In genomic region chr16:17194190-17194780, GRCh38 we compare ENCODE assay signal across 8 cellular contexts.
DNase-seq lines count a peak whose midpoint lies in the region; ATAC-seq and TF ChIP-seq lines count a peak whose summit lies in the region.

No MANE protein-coding gene starts in this region.

- peak; percentile 64 for TF ChIP-seq RAD21 in SK-N-SH (IDR thresholded peaks at IDR 0.05; ENCODE audit: low read length)

- no peak overlapping the region for H3K9ac ChIP-seq in SK-N-SH

- POLR2A ChIA-PET in SK-N-SH (lab: Yijun Ruan, JAX) = no interaction called here
- POLR2A ChIA-PET in activated naive CD8-positive, alpha-beta T cell treated with anti-CD3 and anti-CD28 coated beads, Interleukin-2, amount 10 ng/mL, durations not matched to agents 7 days and 5 days (lab: Charles Lee) = no interaction called here

- no peaks in the 10 kb centered on the region for H3K9me3 ChIP-seq in SK-N-SH

- no peak for TF ChIP-seq EP300 in SK-N-SH (IDR thresholded peaks at IDR 0.05; ENCODE audit: borderline replicate concordance in 1 of 2, low read depth in 1 of 2, low read length in 1 of 2)

- H3K36me3 Mint-ChIP-seq in activated naive CD8-positive, alpha-beta T cell treated with anti-CD3 and anti-CD28 coated beads, Interleukin-2, amount 10 ng/mL, durations not matched to agents 7 days and 5 days = peaks cover 65% of the 10 kb centered on the region

- WGBS in SK-N-SH (ENCODE audit: low lambda C conversion rate) = 68% methylated on average over 7 of the region's 14 CpGs

- no peak overlapping the region for H3K4me2 ChIP-seq in SK-N-SH

- peaks cover 5% of the 10 kb centered on the region for H3K4me1 Mint-ChIP-seq in activated naive CD8-positive, alpha-beta T cell treated with anti-CD3 and anti-CD28 coated beads, Interleukin-2, amount 10 ng/mL, durations not matched to agents 7 days and 5 days

- H3K9me2 ChIP-seq in SK-N-SH = no peaks in the 10 kb centered on the region

- CTCF ChIA-PET in SK-N-SH (lab: Yijun Ruan, JAX) = interaction anchor here (0.6 to 2.1 kb wide), 23 partner anchors 9 to 345 kb away, joined by 3 to 9 read pairs (median 3); no protein-coding TSS in a partner anchor

- no peaks in the 10 kb centered on the region for H3K27me3 ChIP-seq in SK-N-SH (ENCODE audit: insufficient read depth)

- H3F3A ChIP-seq in SK-N-SH (replicated peaks; ENCODE audit: insufficient read depth) = peaks cover 41% of the 10 kb centered on the region

- H2AFZ ChIP-seq in SK-N-SH (ENCODE audit: low read depth) = no peak overlapping the region

- peak; percentile 81 for TF ChIP-seq CTCF in SK-N-SH (IDR thresholded peaks at IDR 0.05)

- peaks cover 70% of the 10 kb centered on the region for H4K20me1 ChIP-seq in SK-N-SH (ENCODE audit: insufficient read depth)

- H3K4me1 ChIP-seq in SK-N-SH (ENCODE audit: control insufficient read depth in 1 of 2, insufficient read depth in 2 of 2, low read depth in 1 of 2, low read length in 1 of 2) = no peaks in the 10 kb centered on the region

- H3K4me3 Mint-ChIP-seq in activated naive CD8-positive, alpha-beta T cell treated with anti-CD3 and anti-CD28 coated beads, Interleukin-2, amount 10 ng/mL, durations not matched to agents 7 days and 5 days = no peak overlapping the region

- peaks cover 2% of the 10 kb centered on the region for H3K9me3 Mint-ChIP-seq in activated naive CD8-positive, alpha-beta T cell treated with anti-CD3 and anti-CD28 coated beads, Interleukin-2, amount 10 ng/mL, durations not matched to agents 7 days and 5 days

- ATAC-seq in activated naive CD8-positive, alpha-beta T cell treated with anti-CD3 and anti-CD28 coated beads, Interleukin-2, amount 10 ng/mL, durations not matched to agents 7 days and 5 days (ENCODE audit: low read depth) = peak; percentile 50
- ATAC-seq in GM21515 (IDR thresholded peaks at IDR 0.05; ENCODE audit: unreplicated experiment) (no peak), HG02973 (IDR thresholded peaks at IDR 0.05; ENCODE audit: unreplicated experiment) (no peak)

- peak; percentile 71 for DNase-seq in DMS 273 (lab: John Stamatoyannopoulos, UW; ENCODE audit: unreplicated experiment)
- no peak for DNase-seq in DMS 273 treated with DMSO at 0.1 percent for 48 hours (lab: John Stamatoyannopoulos, UW)
- peak; percentile 52 for DNase-seq in SK-N-SH
- DNase-seq in activated naive CD8-positive, alpha-beta T cell treated with anti-CD3 and anti-CD28 coated beads, Interleukin-2, amount 10 ng/mL, durations not matched to agents 7 days and 5 days = peak; percentile 60
- peak; percentile 78 for DNase-seq in iPS-NIHi11 (ENCODE audit: low spot score)
- peak; percentile 71 to 72 for DNase-seq in stimulated activated CD4-positive, alpha-beta T cell treated with anti-CD3 and anti-CD28 coated beads, Interleukin-2, amount 100 ng/mL, for 24 hours

- peak overlapping the region; percentile 48 for H3K27ac Mint-ChIP-seq in activated naive CD8-positive, alpha-beta T cell treated with anti-CD3 and anti-CD28 coated beads, Interleukin-2, amount 10 ng/mL, durations not matched to agents 7 days and 5 days

- peaks cover 15 to 79% of the 10 kb centered on the region in 2 experiments for H3K36me3 ChIP-seq in SK-N-SH (replicated peaks in 1 of 2; ENCODE audit: control insufficient read depth in 1 of 2, insufficient read depth in 2 of 2, low read length in 1 of 2)

- H3K27me3 Mint-ChIP-seq in activated naive CD8-positive, alpha-beta T cell treated with anti-CD3 and anti-CD28 coated beads, Interleukin-2, amount 10 ng/mL, durations not matched to agents 7 days and 5 days = no peaks in the 10 kb centered on the region

- H3K79me2 ChIP-seq in SK-N-SH (ENCODE audit: insufficient read depth) = peaks cover 55% of the 10 kb centered on the region

- H3K27ac ChIP-seq in SK-N-SH (ENCODE audit: low read depth in 2 of 2, low read length in 1 of 2) = no peak overlapping the region

- no peak overlapping the region; a peak in 1 of 4 replicates for H3K4me3 ChIP-seq in SK-N-SH (ENCODE audit: low read depth in 2 of 2, low read length in 1 of 2)

TF ChIP-seq in SK-N-SH, 30 proteins besides CTCF, POLR2A, EP300 and RAD21:
- TF ChIP-seq USF1 (IDR thresholded peaks at IDR 0.05; ENCODE audit: borderline replicate concordance, low read depth) (no peak), SMC3 (IDR thresholded peaks at IDR 0.05; ENCODE audit: low read depth, low read length) (peak; percentile 50)
